In genomic region chr17:7851438-7852261, GRCh38 we compare ENCODE assay signal across 1 cellular context.
A peak's percentile ranks its signal among the peaks of the same experiment; 100 is the strongest.
TF ChIP-seq lines count a peak whose summit lies in the region.

No MANE protein-coding gene starts in this region.

TF ChIP-seq in GM12878, 131 proteins besides CTCF, POLR2A, EP300 and RAD21 (continued from another document and continues in another):
- TF ChIP-seq FOS (IDR thresholded peaks at IDR 0.05; ENCODE audit: borderline replicate concordance, extremely low read depth, insufficient read length) (no peak), SIX5 (IDR thresholded peaks at IDR 0.05; ENCODE audit: low read depth, low read length, severe bottlenecking) (no peak), EGR1 (IDR thresholded peaks at IDR 0.05; ENCODE audit: borderline replicate concordance in 1 of 2, low read depth in 2 of 2, low read length in 2 of 2) (peak in 1 of 2 experiments; percentile 34; a peak in 1 of 3 replicates), MXI1 (IDR thresholded peaks at IDR 0.05; ENCODE audit: low read depth, low read length) (peak; percentile 75; the same call in 1 of the 2 replicates), SMAD1 (IDR thresholded peaks at IDR 0.05; ENCODE audit: low read depth, partially characterized antibody) (no peak), CBX3 (IDR thresholded peaks at IDR 0.05; ENCODE audit: borderline replicate concordance, low read depth) (no peak), BCL11A (IDR thresholded peaks at IDR 0.05; ENCODE audit: low read depth, low read length) (no peak), NFIC (IDR thresholded peaks at IDR 0.05; ENCODE audit: low read depth, low read length) (no peak), ETV6 (conservative IDR thresholded peaks at IDR 0.05 in 1 of 2, IDR thresholded peaks at IDR 0.05 in 1 of 2; ENCODE audit: borderline replicate concordance in 1 of 2, low read depth in 1 of 2) (no peak), SP1 (IDR thresholded peaks at IDR 0.05; ENCODE audit: low read depth, low read length) (peak; percentile 78), IRF4 (IDR thresholded peaks at IDR 0.05; ENCODE audit: low read depth, low read length) (no peak), HCFC1 (IDR thresholded peaks at IDR 0.05; ENCODE audit: low read length) (peak; percentile 33; the same call in 1 of the 2 replicates), CHD4 (IDR thresholded peaks at IDR 0.05) (no peak), MEF2A (IDR thresholded peaks at IDR 0.05; ENCODE audit: insufficient read depth, low read depth, low read length) (0 out of 2 replicates have a peak, but pooled peaks have one; percentile 27), SMC3 (IDR thresholded peaks at IDR 0.05; ENCODE audit: borderline replicate concordance, low read length) (peak; percentile 98), ZNF622 (IDR thresholded peaks at IDR 0.05) (no peak), ESRRA (IDR thresholded peaks at IDR 0.05; ENCODE audit: low read length) (no peak), ZNF274 (IDR thresholded peaks at IDR 0.05; ENCODE audit: insufficient read depth, insufficient read length) (no peak), PML (IDR thresholded peaks at IDR 0.05; ENCODE audit: low read length) (no peak), RELB (IDR thresholded peaks at IDR 0.05; ENCODE audit: low read depth) (no peak; the same call in 1 of the 2 replicates), ZNF24 (IDR thresholded peaks at IDR 0.05) (no peak), TCF7 (IDR thresholded peaks at IDR 0.05; ENCODE audit: borderline replicate concordance) (no peak), WRNIP1 (IDR thresholded peaks at IDR 0.05; ENCODE audit: borderline replicate concordance, low read depth, low read length) (no peak), ZZZ3 (IDR thresholded peaks at IDR 0.05; ENCODE audit: control insufficient read depth, insufficient read length, low read depth) (no peak), IRF5 (IDR thresholded peaks at IDR 0.05; ENCODE audit: borderline replicate concordance) (no peak), EZH2 (IDR thresholded peaks at IDR 0.05; ENCODE audit: borderline replicate concordance, control insufficient read depth, low read depth, low read length) (no peak), CREB1 (IDR thresholded peaks at IDR 0.05; ENCODE audit: low read depth) (peak; percentile 42; the same call in 1 of the 2 replicates), RAD51 (IDR thresholded peaks at IDR 0.05) (no peak), SMARCA5 (IDR thresholded peaks at IDR 0.05) (no peak; the same call in 1 of the 2 replicates), ELK1 (IDR thresholded peaks at IDR 0.05; ENCODE audit: low read depth, low read length) (peak; percentile 38; the same call in 1 of the 2 replicates), BRCA1 (IDR thresholded peaks at IDR 0.05; ENCODE audit: low read depth, low read length) (no peak), E2F8 (IDR thresholded peaks at IDR 0.05; ENCODE audit: low read depth, partially characterized antibody) (no peak), HDAC2 (IDR thresholded peaks at IDR 0.05) (no peak), SREBF1 (IDR thresholded peaks at IDR 0.05; ENCODE audit: low read length) (no peak), HDAC6 (IDR thresholded peaks at IDR 0.05; ENCODE audit: unreplicated experiment) (no peak), KLF5 (IDR thresholded peaks at IDR 0.05; ENCODE audit: partially characterized antibody) (no peak), RBBP5 (conservative IDR thresholded peaks at IDR 0.05) (no peak), MYC (IDR thresholded peaks at IDR 0.05; ENCODE audit: insufficient read depth, insufficient read length, insufficient replicate concordance, low read length, severe bottlenecking) (peak; percentile 62), MYB (IDR thresholded peaks at IDR 0.05; ENCODE audit: borderline replicate concordance, low read depth, low read length) (no peak), NFYA (IDR thresholded peaks at IDR 0.05; ENCODE audit: borderline replicate concordance, low read depth, low read length) (no peak), HDGF (IDR thresholded peaks at IDR 0.05) (peak; percentile 99)
- TF ChIP-seq, protein P1, sequence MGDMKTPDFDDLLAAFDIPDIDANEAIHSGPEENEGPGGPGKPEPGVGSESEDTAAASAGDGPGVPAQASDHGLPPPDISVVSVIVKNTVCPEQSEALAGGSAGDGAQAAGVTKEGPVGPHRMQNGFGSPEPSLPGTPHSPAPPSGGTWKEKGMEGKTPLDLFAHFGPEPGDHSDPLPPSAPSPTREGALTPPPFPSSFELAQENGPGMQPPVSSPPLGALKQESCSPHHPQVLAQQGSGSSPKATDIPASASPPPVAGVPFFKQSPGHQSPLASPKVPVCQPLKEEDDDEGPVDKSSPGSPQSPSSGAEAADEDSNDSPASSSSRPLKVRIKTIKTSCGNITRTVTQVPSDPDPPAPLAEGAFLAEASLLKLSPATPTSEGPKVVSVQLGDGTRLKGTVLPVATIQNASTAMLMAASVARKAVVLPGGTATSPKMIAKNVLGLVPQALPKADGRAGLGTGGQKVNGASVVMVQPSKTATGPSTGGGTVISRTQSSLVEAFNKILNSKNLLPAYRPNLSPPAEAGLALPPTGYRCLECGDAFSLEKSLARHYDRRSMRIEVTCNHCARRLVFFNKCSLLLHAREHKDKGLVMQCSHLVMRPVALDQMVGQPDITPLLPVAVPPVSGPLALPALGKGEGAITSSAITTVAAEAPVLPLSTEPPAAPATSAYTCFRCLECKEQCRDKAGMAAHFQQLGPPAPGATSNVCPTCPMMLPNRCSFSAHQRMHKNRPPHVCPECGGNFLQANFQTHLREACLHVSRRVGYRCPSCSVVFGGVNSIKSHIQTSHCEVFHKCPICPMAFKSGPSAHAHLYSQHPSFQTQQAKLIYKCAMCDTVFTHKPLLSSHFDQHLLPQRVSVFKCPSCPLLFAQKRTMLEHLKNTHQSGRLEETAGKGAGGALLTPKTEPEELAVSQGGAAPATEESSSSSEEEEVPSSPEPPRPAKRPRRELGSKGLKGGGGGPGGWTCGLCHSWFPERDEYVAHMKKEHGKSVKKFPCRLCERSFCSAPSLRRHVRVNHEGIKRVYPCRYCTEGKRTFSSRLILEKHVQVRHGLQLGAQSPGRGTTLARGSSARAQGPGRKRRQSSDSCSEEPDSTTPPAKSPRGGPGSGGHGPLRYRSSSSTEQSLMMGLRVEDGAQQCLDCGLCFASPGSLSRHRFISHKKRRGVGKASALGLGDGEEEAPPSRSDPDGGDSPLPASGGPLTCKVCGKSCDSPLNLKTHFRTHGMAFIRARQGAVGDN (IDR thresholded peaks at IDR 0.05) = no peak
- TF ChIP-seq, protein P2, sequence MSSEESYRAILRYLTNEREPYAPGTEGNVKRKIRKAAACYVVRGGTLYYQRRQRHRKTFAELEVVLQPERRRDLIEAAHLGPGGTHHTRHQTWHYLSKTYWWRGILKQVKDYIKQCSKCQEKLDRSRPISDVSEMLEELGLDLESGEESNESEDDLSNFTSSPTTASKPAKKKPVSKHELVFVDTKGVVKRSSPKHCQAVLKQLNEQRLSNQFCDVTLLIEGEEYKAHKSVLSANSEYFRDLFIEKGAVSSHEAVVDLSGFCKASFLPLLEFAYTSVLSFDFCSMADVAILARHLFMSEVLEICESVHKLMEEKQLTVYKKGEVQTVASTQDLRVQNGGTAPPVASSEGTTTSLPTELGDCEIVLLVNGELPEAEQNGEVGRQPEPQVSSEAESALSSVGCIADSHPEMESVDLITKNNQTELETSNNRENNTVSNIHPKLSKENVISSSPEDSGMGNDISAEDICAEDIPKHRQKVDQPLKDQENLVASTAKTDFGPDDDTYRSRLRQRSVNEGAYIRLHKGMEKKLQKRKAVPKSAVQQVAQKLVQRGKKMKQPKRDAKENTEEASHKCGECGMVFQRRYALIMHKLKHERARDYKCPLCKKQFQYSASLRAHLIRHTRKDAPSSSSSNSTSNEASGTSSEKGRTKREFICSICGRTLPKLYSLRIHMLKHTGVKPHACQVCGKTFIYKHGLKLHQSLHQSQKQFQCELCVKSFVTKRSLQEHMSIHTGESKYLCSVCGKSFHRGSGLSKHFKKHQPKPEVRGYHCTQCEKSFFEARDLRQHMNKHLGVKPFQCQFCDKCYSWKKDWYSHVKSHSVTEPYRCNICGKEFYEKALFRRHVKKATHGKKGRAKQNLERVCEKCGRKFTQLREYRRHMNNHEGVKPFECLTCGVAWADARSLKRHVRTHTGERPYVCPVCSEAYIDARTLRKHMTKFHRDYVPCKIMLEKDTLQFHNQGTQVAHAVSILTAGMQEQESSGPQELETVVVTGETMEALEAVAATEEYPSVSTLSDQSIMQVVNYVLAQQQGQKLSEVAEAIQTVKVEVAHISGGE (CRISPR knock-in tag; IDR thresholded peaks at IDR 0.05) = no peak
- TF ChIP-seq, protein P3, sequence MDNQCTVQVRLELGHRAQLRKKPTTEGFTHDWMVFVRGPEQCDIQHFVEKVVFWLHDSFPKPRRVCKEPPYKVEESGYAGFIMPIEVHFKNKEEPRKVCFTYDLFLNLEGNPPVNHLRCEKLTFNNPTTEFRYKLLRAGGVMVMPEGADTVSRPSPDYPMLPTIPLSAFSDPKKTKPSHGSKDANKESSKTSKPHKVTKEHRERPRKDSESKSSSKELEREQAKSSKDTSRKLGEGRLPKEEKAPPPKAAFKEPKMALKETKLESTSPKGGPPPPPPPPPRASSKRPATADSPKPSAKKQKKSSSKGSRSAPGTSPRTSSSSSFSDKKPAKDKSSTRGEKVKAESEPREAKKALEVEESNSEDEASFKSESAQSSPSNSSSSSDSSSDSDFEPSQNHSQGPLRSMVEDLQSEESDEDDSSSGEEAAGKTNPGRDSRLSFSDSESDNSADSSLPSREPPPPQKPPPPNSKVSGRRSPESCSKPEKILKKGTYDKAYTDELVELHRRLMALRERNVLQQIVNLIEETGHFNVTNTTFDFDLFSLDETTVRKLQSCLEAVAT (IDR thresholded peaks at IDR 0.05) = peak; percentile 77
- TF ChIP-seq, protein P4, sequence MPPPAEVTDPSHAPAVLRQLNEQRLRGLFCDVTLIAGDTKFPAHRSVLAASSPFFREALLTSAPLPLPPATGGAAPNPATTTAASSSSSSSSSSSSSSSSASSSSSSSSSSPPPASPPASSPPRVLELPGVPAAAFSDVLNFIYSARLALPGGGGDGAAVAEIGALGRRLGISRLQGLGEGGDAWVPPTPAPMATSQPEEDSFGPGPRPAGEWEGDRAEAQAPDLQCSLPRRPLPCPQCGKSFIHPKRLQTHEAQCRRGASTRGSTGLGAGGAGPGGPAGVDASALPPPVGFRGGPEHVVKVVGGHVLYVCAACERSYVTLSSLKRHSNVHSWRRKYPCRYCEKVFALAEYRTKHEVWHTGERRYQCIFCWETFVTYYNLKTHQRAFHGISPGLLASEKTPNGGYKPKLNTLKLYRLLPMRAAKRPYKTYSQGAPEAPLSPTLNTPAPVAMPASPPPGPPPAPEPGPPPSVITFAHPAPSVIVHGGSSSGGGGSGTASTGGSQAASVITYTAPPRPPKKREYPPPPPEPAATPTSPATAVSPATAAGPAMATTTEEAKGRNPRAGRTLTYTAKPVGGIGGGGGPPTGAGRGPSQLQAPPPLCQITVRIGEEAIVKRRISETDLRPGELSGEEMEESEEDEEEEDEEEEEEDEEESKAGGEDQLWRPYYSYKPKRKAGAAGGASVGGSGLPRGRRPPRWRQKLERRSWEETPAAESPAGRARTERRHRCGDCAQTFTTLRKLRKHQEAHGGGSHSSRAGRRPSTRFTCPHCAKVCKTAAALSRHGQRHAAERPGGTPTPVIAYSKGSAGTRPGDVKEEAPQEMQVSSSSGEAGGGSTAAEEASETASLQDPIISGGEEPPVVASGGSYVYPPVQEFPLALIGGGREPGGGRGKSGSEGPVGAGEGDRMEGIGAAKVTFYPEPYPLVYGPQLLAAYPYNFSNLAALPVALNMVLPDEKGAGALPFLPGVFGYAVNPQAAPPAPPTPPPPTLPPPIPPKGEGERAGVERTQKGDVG (CRISPR knock-in tag; IDR thresholded peaks at IDR 0.05) = no peak
